35 cellular contexts compared by ENCODE assay signal in the genomic region with DNA sequence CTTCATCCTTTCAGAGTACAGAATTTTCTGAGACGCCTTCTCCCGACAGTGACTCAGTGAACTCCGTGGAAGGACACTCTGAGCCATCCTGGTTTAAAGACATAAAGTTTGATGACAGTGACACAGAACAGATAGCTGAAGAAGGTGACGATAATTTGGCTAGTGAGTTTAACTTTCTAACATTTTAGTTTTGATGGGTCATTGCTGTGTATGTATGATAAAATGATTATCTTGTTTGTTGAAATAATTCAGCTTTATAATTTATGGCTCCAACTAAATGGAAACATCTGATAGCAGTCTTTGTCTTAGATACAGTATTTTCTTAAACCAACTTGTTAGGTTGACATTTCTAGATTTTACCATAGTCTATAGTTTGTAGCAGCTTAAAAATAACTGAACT. TPM values are rescaled to one million over a fixed set of nuclear protein-coding genes. Genes with fewer than 3 reads are reported as not detected.
DNase-seq lines count a peak whose midpoint lies in the region; ATAC-seq, FAIRE-seq and TF ChIP-seq lines count a peak whose summit lies in the region.
"Had no signal": no experiment of that assay in that cellular context is flagged by ENCODE, and none has a peak within 500 bp of the region (broad histone marks: within the 10 kb centered on the region; RNA-seq: fewer than 3 reads in every experiment).

No MANE protein-coding gene starts in this region.

- H3K9me3 Mint-ChIP-seq in activated B cell treated with CpG ODN at 0.5 μM for 24 hours, result no peaks in the 10 kb centered on the region
- H3K9me3 Mint-ChIP-seq: CD14-positive monocyte; CD4-positive, alpha-beta memory T cell; CD4-positive, alpha-beta T cell; CD8-positive, alpha-beta memory T cell; CD8-positive, alpha-beta T cell had no signal

- no peak for TF ChIP-seq RAD21 in K562 (CRISPR knock-in tag; conservative IDR thresholded peaks at IDR 0.05 in 1 of 2, IDR thresholded peaks at IDR 0.05 in 1 of 2)

- 42% methylated on average over 4 of the region's 4 CpGs for WGBS in K562 (ENCODE audit: insufficient coverage, low coverage, missing lambda C conversion rate)

- H4K20me1 ChIP-seq in K562 (replicated peaks; ENCODE audit: control insufficient read depth, insufficient read depth, low read length), result no peaks in the 10 kb centered on the region
- no peaks in the 10 kb centered on the region for H4K20me1 ChIP-seq in keratinocyte (ENCODE audit: control insufficient read depth, extremely low read depth, insufficient read depth, low read length)
- H4K20me1 ChIP-seq: BLaER1 had no signal

- no peaks in the 10 kb centered on the region for H3K79me2 ChIP-seq in K562 (ENCODE audit: control insufficient read depth, insufficient read depth, low read length)
- H3K79me2 ChIP-seq in keratinocyte (ENCODE audit: control insufficient read depth, insufficient read depth, low read length), result no peaks in the 10 kb centered on the region

- POLR2A ChIA-PET in activated B cell treated with CpG ODN at 0.5 μM for 24 hours (lab: Charles Lee) (no interaction called here), K562 (lab: Yijun Ruan, JAX) (interaction anchor here (1.0 to 1.2 kb wide), 3 partner anchors 18 to 36 kb away, joined by 3 to 5 read pairs (median 3); no protein-coding TSS in a partner anchor)

- BruUV-seq in K562 (replicated peaks; lab: Mats Ljungman, UMichigan), result no TSS peak

- peaks cover 0 to 6% of the 10 kb centered on the region in 2 experiments; a peak in 2 of 5 replicates for H3K4me1 ChIP-seq in K562 (replicated peaks in 1 of 2; ENCODE audit: control insufficient read depth in 2 of 2, insufficient read depth in 2 of 2, low read length in 2 of 2)
- H3K4me1 ChIP-seq in keratinocyte (ENCODE audit: control insufficient read depth, extremely low read depth, insufficient read depth, low read length), result peaks cover 16% of the 10 kb centered on the region
- H3K4me1 ChIP-seq: A549; BE2C; BLaER1; BLaER1 treated with 17β-estradiol and CSF1 and Interleukin-3, amounts not matched to agents 10 nM and 100 nM; Caco-2 had no signal

- H3K9ac ChIP-seq in K562 (ENCODE audit: insufficient read depth in 1 of 2, low read depth in 2 of 2, low read length in 2 of 2) (no peak overlapping the region), keratinocyte (ENCODE audit: control insufficient read depth, extremely low read depth, insufficient read depth, low read length) (no peak overlapping the region)
- H3K9ac ChIP-seq: BLaER1; BLaER1 treated with 17β-estradiol and CSF1 and Interleukin-3, amounts not matched to agents 10 nM and 100 nM had no signal

- H3K4me3 ChIP-seq in K562, result no peak overlapping the region
- H3K4me3 ChIP-seq in keratinocyte (ENCODE audit: control insufficient read depth in 2 of 3, extremely low read depth in 1 of 3, insufficient read depth in 2 of 3, low read depth in 1 of 3, low read length in 3 of 3), result no peak overlapping the region
- H3K4me3 ChIP-seq: A549; BLaER1; BLaER1 treated with 17β-estradiol and CSF1 and Interleukin-3, amounts not matched to agents 10 nM and 100 nM had no signal

- TF ChIP-seq CTCF in activated B cell treated with CpG ODN at 0.5 μM for 24 hours (IDR thresholded peaks at IDR 0.05) (no peak), K562 (IDR thresholded peaks at IDR 0.05 in 2 of 3, conservative IDR thresholded peaks at IDR 0.05 in 1 of 3; ENCODE audit: insufficient read depth in 2 of 3, low read depth in 1 of 3, low read length in 3 of 3) (no peak), keratinocyte (optimal IDR thresholded peaks at IDR 0.05 in 1 of 3, IDR thresholded peaks at IDR 0.05 in 1 of 3, conservative IDR thresholded peaks at IDR 0.05 in 1 of 3; ENCODE audit: extremely low read depth in 1 of 3, insufficient read depth in 2 of 3, low read length in 3 of 3) (no peak)

- in situ Hi-C loops in K562 (cut with MboI), result no loop called here

- peaks cover 71% of the 10 kb centered on the region for H3K36me3 Mint-ChIP-seq in activated B cell treated with CpG ODN at 0.5 μM for 24 hours (ENCODE audit: low read depth)

- H3K27ac Mint-ChIP-seq in activated B cell treated with CpG ODN at 0.5 μM for 24 hours, result peak overlapping the region; percentile 6
- H3K27ac Mint-ChIP-seq: B cell; CD14-positive monocyte; CD4-positive, alpha-beta T cell; CD4-positive, CD25-positive, alpha-beta regulatory T cell had no signal

- no peak for TF ChIP-seq EP300 in K562 (IDR thresholded peaks at IDR 0.05; ENCODE audit: low read length)

- TF ChIP-seq POLR2A in K562 (conservative IDR thresholded peaks at IDR 0.05), result no peak

- H3K4me2 ChIP-seq in K562 (ENCODE audit: insufficient read depth, low read length) (no peak overlapping the region), keratinocyte (ENCODE audit: control insufficient read depth, extremely low read depth, insufficient read depth, low read depth, low read length) (no peak overlapping the region)
- H3K4me2 ChIP-seq: A549; BLaER1; BLaER1 treated with 17β-estradiol and CSF1 and Interleukin-3, amounts not matched to agents 10 nM and 100 nM had no signal

- H3K4me1 Mint-ChIP-seq in activated B cell treated with CpG ODN at 0.5 μM for 24 hours, result peaks cover 2% of the 10 kb centered on the region
- H3K4me1 Mint-ChIP-seq: B cell, CD14-positive monocyte had no signal

- no peaks in the 10 kb centered on the region for H3K27me3 Mint-ChIP-seq in activated B cell treated with CpG ODN at 0.5 μM for 24 hours
- H3K27me3 Mint-ChIP-seq: B cell; CD4-positive, alpha-beta memory T cell; CD4-positive, alpha-beta T cell; CD4-positive, CD25-positive, alpha-beta regulatory T cell; CD8-positive, alpha-beta memory T cell had no signal

- CTCF ChIA-PET in activated B cell treated with CpG ODN at 0.5 μM for 24 hours (lab: Charles Lee) (no interaction called here), K562 (lab: Yijun Ruan, JAX; ENCODE audit: low intra/inter-chr PET ratio) (no interaction called here)

- H2AFZ ChIP-seq in K562 (ENCODE audit: low read depth, low read length) (no peak overlapping the region), keratinocyte (ENCODE audit: control insufficient read depth, low read length) (no peak overlapping the region)

- H3K27me3 ChIP-seq in K562 (ENCODE audit: control insufficient read depth in 2 of 2, insufficient read depth in 2 of 2, low read length in 2 of 2), result no peaks in the 10 kb centered on the region
- no peaks in the 10 kb centered on the region for H3K27me3 ChIP-seq in keratinocyte (ENCODE audit: control insufficient read depth, extremely low read depth, insufficient read depth, low read length)
- H3K27me3 ChIP-seq: BE2C; BLaER1; BLaER1 treated with 17β-estradiol and CSF1 and Interleukin-3, amounts not matched to agents 10 nM and 100 nM had no signal

- H3K27ac ChIP-seq in K562 (ENCODE audit: extremely low read depth, low read depth, low read length) (no peak overlapping the region), keratinocyte (ENCODE audit: control insufficient read depth, insufficient read depth, low read length) (no peak overlapping the region)
- H3K27ac ChIP-seq: 22Rv1; A549; BLaER1; BLaER1 treated with 17β-estradiol and CSF1 and Interleukin-3, amounts not matched to agents 10 nM and 100 nM; C4-2B had no signal

- H3K9me1 ChIP-seq in K562 (ENCODE audit: control insufficient read depth, insufficient read depth, low read length) (no peaks in the 10 kb centered on the region), keratinocyte (ENCODE audit: control insufficient read depth, extremely low read depth, insufficient read depth, low read length) (no peaks in the 10 kb centered on the region)

- no peak for FAIRE-seq in K562 (lab: Jason Lieb, UNC)
- FAIRE-seq in keratinocyte (lab: Jason Lieb, UNC), result peak; percentile 53
- FAIRE-seq: A204.1, A549, D721Med had no signal

- no peak for DNase-seq in activated B cell treated with CpG ODN at 0.5 μM for 24 hours
- peak in 1 of 4 experiments; percentile 6 for DNase-seq in K562 (ENCODE audit: extremely low read depth in 1 of 4, low spot score in 3 of 4)
- DNase-seq in keratinocyte (ENCODE audit: low read depth, low spot score), result no peak
- no peak for DNase-seq in stimulated activated CD4-positive, alpha-beta T cell treated with anti-CD3 and anti-CD28 coated beads, Interleukin-4, amount 100 ng/mL, for 24 hours
- DNase-seq in NCI-H1048 (lab: John Stamatoyannopoulos, UW), result no peak
- no peak for DNase-seq in NCI-H2171 (lab: John Stamatoyannopoulos, UW)
- DNase-seq: 8988T; ACHN; AML-193; BE2C; C1 segment of cervical spinal cord; Caco-2; Calu3; CD4-positive, alpha-beta memory T cell; CD4-positive, alpha-beta T cell; CD4-positive, CD25-positive, alpha-beta regulatory T cell; CD8-positive, alpha-beta memory T cell; CD8-positive, alpha-beta T cell; COR-L47; DMS 273 treated with DMSO at 0.1 percent for 48 hours; DMS153; DMS53; DMS79; DMS79 treated with DMSO at 0.1 percent for 48 hours; DND-41; EL had no signal

- H3K4me3 Mint-ChIP-seq in activated B cell treated with CpG ODN at 0.5 μM for 24 hours, result no peak overlapping the region
- H3K4me3 Mint-ChIP-seq: B cell; CD14-positive monocyte; CD4-positive, alpha-beta memory T cell; CD4-positive, alpha-beta T cell; CD4-positive, CD25-positive, alpha-beta regulatory T cell; CD8-positive, alpha-beta memory T cell; CD8-positive, alpha-beta T cell had no signal

- H3K9me3 ChIP-seq in K562 (replicated peaks; ENCODE audit: control insufficient read depth, insufficient read depth, low read depth, low read length) (no peaks in the 10 kb centered on the region), keratinocyte (ENCODE audit: control insufficient read depth, low read depth, low read length) (no peaks in the 10 kb centered on the region)
- H3K9me3 ChIP-seq: A549; BE2C; BLaER1; BLaER1 treated with 17β-estradiol and CSF1 and Interleukin-3, amounts not matched to agents 10 nM and 100 nM; Caco-2 had no signal

- intact Hi-C loops in activated B cell treated with CpG ODN at 0.5 μM for 24 hours (cut with micrococcal nuclease) (no loop called here), K562 (cut with micrococcal nuclease) (no loop called here)

- H3K36me3 ChIP-seq in K562 (ENCODE audit: control insufficient read depth, insufficient read depth, low read length) (peaks cover 63% of the 10 kb centered on the region), keratinocyte (ENCODE audit: control insufficient read depth in 2 of 2, extremely low read depth in 1 of 2, insufficient read depth in 2 of 2, low read length in 2 of 2) (peaks cover 9 to 18% of the 10 kb centered on the region in 2 experiments)

- ATAC-seq in activated B cell treated with CpG ODN at 0.5 μM for 24 hours (ENCODE audit: low read depth) (no peak), K562 (no peak)
- ATAC-seq: A549; CD8-positive, alpha-beta T cell had no signal

- dilution Hi-C loops in keratinocyte (cut with MboI; ENCODE audit: extremely low pct_ligation_motif_present, low sequenced_read_pairs), result no loop called here

RNA-seq across cellular contexts. Expression of a gene that starts 38.1 kb away (rescaled TPM):
- total RNA-seq in activated B cell treated with CpG ODN at 0.5 μM for 24 hours, result 92.2 and 106 TPM in 2 replicates
- total RNA-seq in K562 (2011; cell fraction: chromatin; rRNA removed; ENCODE audit: low replicate concordance), result 74.2 and 145 TPM in 2 replicates
- 25.2 and 33.8 TPM in 2 replicates for total RNA-seq in K562 (2011; cell fraction: nucleolus; rRNA removed)
- total RNA-seq in K562 (2011; cell fraction: nucleoplasm; rRNA removed), result 50.8 and 66.7 TPM in 2 replicates
- 14.4 and 14.9 TPM in 2 replicates for total RNA-seq in K562 (2014; rRNA removed)
- total RNA-seq in K562 (2014; rRNA removed; fragmentation: Illumina TruSeq; extraction: Trizol), result 22.7 and 24.8 TPM in 2 replicates
- 18.9 and 19.1 TPM in 2 replicates for total RNA-seq in K562 (2015; rRNA removed; fragmentation: Illumina TruSeq; extraction: Trizol)
- total RNA-seq in K562 (2021), result 17.1 and 19.0 TPM in 2 replicates
- 18.4 and 25.6 TPM in 2 replicates for polyA plus RNA-seq in K562 (2011; rRNA removed)
- 6.2 and 11.1 TPM in 2 replicates for polyA plus RNA-seq in K562 (2011; cell fraction: cytosol; rRNA removed)
- polyA plus RNA-seq in K562 (2011; cell fraction: nucleus; rRNA removed), result 23.8 and 27.2 TPM in 2 replicates
- 9.0 and 11.3 TPM in 2 replicates for polyA plus RNA-seq in K562 (2012)
- 14.5 and 16.7 TPM in 2 replicates for polyA plus RNA-seq in K562 (2014; fragmentation: Illumina TruSeq; extraction: Trizol)
- 1 to 10 TPM; 3.6 to 3.7 TPM for polyA plus RNA-seq in K562 (2014; fragmentation: Nextera tagmentation; extraction: Ambion mirVana)
- polyA plus RNA-seq in K562 (2014; rRNA removed), result 11.5 and 11.8 TPM in 2 replicates
- polyA minus RNA-seq in K562 (2011; rRNA and poly(A)+ RNA removed), result 57.8 and 62.6 TPM in 2 replicates
- 18.7 and 22.4 TPM in 2 replicates for polyA minus RNA-seq in K562 (2011; cell fraction: cytosol; rRNA and poly(A)+ RNA removed)
- polyA minus RNA-seq in K562 (2011; cell fraction: nucleus; rRNA and poly(A)+ RNA removed), result 46.2 and 82.2 TPM in 2 replicates
- 12.7 to 18.4 TPM (median 13.5 TPM) in 3 replicates for polyA plus RNA-seq in keratinocyte
- 6.0 TPM for polyA plus RNA-seq in keratinocyte (2011; ENCODE audit: low read depth)
- 6.0 and 11.1 TPM in 2 replicates for polyA plus RNA-seq in keratinocyte (2011; cell fraction: cytosol; rRNA removed)
- polyA plus RNA-seq in keratinocyte (2011; cell fraction: nucleus; rRNA removed), result 24.6 and 27.8 TPM in 2 replicates
- polyA plus RNA-seq in keratinocyte (2012; ENCODE audit: low replicate concordance), result 5.0 and 7.5 TPM in 2 replicates
- polyA minus RNA-seq in keratinocyte, result 11.8 to 46.8 TPM (median 28.3 TPM) in 3 replicates
- 10.4 TPM for polyA minus RNA-seq in keratinocyte (2011; cell fraction: cytosol; rRNA and poly(A)+ RNA removed)
- polyA minus RNA-seq in keratinocyte (2011; cell fraction: nucleus; rRNA and poly(A)+ RNA removed), result 45.1 and 71.0 TPM in 2 replicates

RNA-seq across cellular contexts. Expression of a gene that starts 49.3 kb away (rescaled TPM):
- total RNA-seq in activated B cell treated with CpG ODN at 0.5 μM for 24 hours (36.9 and 46.6 TPM in 2 replicates), K562 (2014; rRNA removed) (61.9 and 65.9 TPM in 2 replicates), K562 (2014; rRNA removed; fragmentation: Illumina TruSeq; extraction: Trizol) (108 and 114 TPM in 2 replicates), K562 (2015; rRNA removed; fragmentation: Illumina TruSeq; extraction: Trizol) (94.4 and 101 TPM in 2 replicates), K562 (2021) (75.1 and 80.8 TPM in 2 replicates)
- total RNA-seq in K562 (2011; cell fraction: chromatin; rRNA removed; ENCODE audit: low replicate concordance), result 74.6 and 149 TPM in 2 replicates
- total RNA-seq in K562 (2011; cell fraction: nucleolus; rRNA removed), result 48.2 and 61.6 TPM in 2 replicates
- total RNA-seq in K562 (2011; cell fraction: nucleoplasm; rRNA removed), result 74.6 and 93.9 TPM in 2 replicates
- polyA plus RNA-seq in K562 (2011; rRNA removed) (86.7 and 96.4 TPM in 2 replicates), K562 (2014; fragmentation: Illumina TruSeq; extraction: Trizol) (93.5 and 108 TPM in 2 replicates), K562 (2014; fragmentation: Nextera tagmentation; extraction: Ambion mirVana) (100 to 1,000 TPM; 135 to 194 TPM), K562 (2014; rRNA removed) (92.6 and 103 TPM in 2 replicates), keratinocyte (96.3 to 160 TPM (median 116 TPM) in 3 replicates)
- polyA plus RNA-seq in K562 (2011; cell fraction: cytosol; rRNA removed), result 16.7 and 52.0 TPM in 2 replicates
- 53.6 and 109 TPM in 2 replicates for polyA plus RNA-seq in K562 (2011; cell fraction: nucleus; rRNA removed)
- 64.8 and 261 TPM in 2 replicates for polyA plus RNA-seq in K562 (2012)
- 93.3 and 121 TPM in 2 replicates for polyA minus RNA-seq in K562 (2011; rRNA and poly(A)+ RNA removed)
- 26.4 and 30.7 TPM in 2 replicates for polyA minus RNA-seq in K562 (2011; cell fraction: cytosol; rRNA and poly(A)+ RNA removed)
- polyA minus RNA-seq in K562 (2011; cell fraction: nucleus; rRNA and poly(A)+ RNA removed), result 38.6 and 77.4 TPM in 2 replicates
- polyA plus RNA-seq in keratinocyte (2011; ENCODE audit: low read depth), result 70.3 TPM
- 68.2 and 118 TPM in 2 replicates for polyA plus RNA-seq in keratinocyte (2011; cell fraction: cytosol; rRNA removed)
- polyA plus RNA-seq in keratinocyte (2011; cell fraction: nucleus; rRNA removed), result 83.7 and 116 TPM in 2 replicates
- polyA plus RNA-seq in keratinocyte (2012; ENCODE audit: low replicate concordance), result 46.5 and 96.9 TPM in 2 replicates
- 29.0 to 119 TPM (median 77.0 TPM) in 3 replicates for polyA minus RNA-seq in keratinocyte
- 67.3 TPM for polyA minus RNA-seq in keratinocyte (2011; cell fraction: cytosol; rRNA and poly(A)+ RNA removed)
- 36.9 and 61.1 TPM in 2 replicates for polyA minus RNA-seq in keratinocyte (2011; cell fraction: nucleus; rRNA and poly(A)+ RNA removed)
